In genomic region chr16:11914759-11915643, GRCh38 we compare ENCODE assay signal across 1 cellular context.
A peak's percentile ranks its signal among the peaks of the same experiment; 100 is the strongest.
TF ChIP-seq lines count a peak whose summit lies in the region.

No MANE protein-coding gene starts in this region.

TF ChIP-seq in HepG2, 621 proteins besides CTCF, POLR2A, EP300 and RAD21 (continued from another document and continues in another):
- TF ChIP-seq ZNF232 (CRISPR knock-in tag; IDR thresholded peaks at IDR 0.05; ENCODE audit: borderline replicate concordance) (no peak), ZBTB42 (CRISPR knock-in tag; IDR thresholded peaks at IDR 0.05) (peak; percentile 35; the same call in 1 of the 2 replicates), ATF5 (CRISPR knock-in tag; IDR thresholded peaks at IDR 0.05; ENCODE audit: low read depth) (peak; percentile 56; the same call in 1 of the 2 replicates), BHLHE40 (IDR thresholded peaks at IDR 0.05; ENCODE audit: low read length) (peak; percentile 43), ZC3H13 (CRISPR knock-in tag; IDR thresholded peaks at IDR 0.05) (no peak; the same call in none of the 2 replicates), THAP9 (CRISPR knock-in tag; IDR thresholded peaks at IDR 0.05; ENCODE audit: borderline replicate concordance) (no peak), MYC (CRISPR knock-in tag; IDR thresholded peaks at IDR 0.05; ENCODE audit: borderline replicate concordance) (peak; percentile 66), SUZ12 (IDR thresholded peaks at IDR 0.05; ENCODE audit: low read depth, low read length) (no peak), ZNF614 (CRISPR knock-in tag; IDR thresholded peaks at IDR 0.05; ENCODE audit: borderline replicate concordance) (0 out of 2 replicates have a peak, but pooled peaks have one; percentile 15), PATZ1 (CRISPR knock-in tag; IDR thresholded peaks at IDR 0.05) (peak; percentile 54; the same call in 1 of the 2 replicates), ZFYVE20 (CRISPR knock-in tag; IDR thresholded peaks at IDR 0.05; ENCODE audit: borderline replicate concordance, low read depth) (no peak; the same call in 1 of the 2 replicates), MED8 (CRISPR knock-in tag; IDR thresholded peaks at IDR 0.05; ENCODE audit: insufficient replicate concordance) (no peak), CBX5 (CRISPR knock-in tag; IDR thresholded peaks at IDR 0.05; ENCODE audit: borderline replicate concordance) (0 out of 2 replicates have a peak, but pooled peaks have one; percentile 9), ETV5 (CRISPR knock-in tag; IDR thresholded peaks at IDR 0.05; ENCODE audit: borderline replicate concordance) (0 out of 2 replicates have a peak, but pooled peaks have one; percentile 2), DMTF1 (CRISPR knock-in tag; IDR thresholded peaks at IDR 0.05) (no peak; the same call in 1 of the 2 replicates), ARNT2 (CRISPR knock-in tag; IDR thresholded peaks at IDR 0.05; ENCODE audit: low read depth) (peak; percentile 56), ZNF143 (CRISPR knock-in tag; IDR thresholded peaks at IDR 0.05) (peak; percentile 85), ZNF564 (CRISPR knock-in tag; IDR thresholded peaks at IDR 0.05) (0 out of 2 replicates have a peak, but pooled peaks have one; percentile 44), ZBTB14 (CRISPR knock-in tag; IDR thresholded peaks at IDR 0.05) (peak; percentile 7; the same call in 1 of the 2 replicates), GABPA (IDR thresholded peaks at IDR 0.05; ENCODE audit: low read depth, low read length) (peak; percentile 8), GABPA (CRISPR knock-in tag; IDR thresholded peaks at IDR 0.05; ENCODE audit: low read depth) (no peak), U2AF2 (IDR thresholded peaks at IDR 0.05; ENCODE audit: low read depth, low read length) (no peak), HCFC1 (IDR thresholded peaks at IDR 0.05; ENCODE audit: low read depth, low read length) (no peak), WIZ (CRISPR knock-in tag; IDR thresholded peaks at IDR 0.05) (peak; percentile 7; the same call in 1 of the 2 replicates), YEATS4 (CRISPR knock-in tag; IDR thresholded peaks at IDR 0.05; ENCODE audit: borderline replicate concordance) (0 out of 2 replicates have a peak, but pooled peaks have one; percentile 33), NCOR1 (IDR thresholded peaks at IDR 0.05; ENCODE audit: borderline replicate concordance, low read length) (no peak), MED13 (CRISPR knock-in tag; IDR thresholded peaks at IDR 0.05) (no peak), MEIS2 (CRISPR knock-in tag; IDR thresholded peaks at IDR 0.05) (peak; percentile 30; the same call in 1 of the 2 replicates), ZFP91 (CRISPR knock-in tag; IDR thresholded peaks at IDR 0.05; ENCODE audit: borderline replicate concordance) (no peak), SAP130 (CRISPR knock-in tag; IDR thresholded peaks at IDR 0.05; ENCODE audit: low read depth) (peak; percentile 49; the same call in 1 of the 2 replicates), PRDM4 (CRISPR knock-in tag; IDR thresholded peaks at IDR 0.05; ENCODE audit: borderline replicate concordance) (no peak; the same call in 1 of the 2 replicates), PHF8 (CRISPR knock-in tag; IDR thresholded peaks at IDR 0.05) (peak; percentile 24; the same call in 1 of the 2 replicates), THAP11 (CRISPR knock-in tag; IDR thresholded peaks at IDR 0.05) (peak; percentile 38; the same call in 1 of the 2 replicates), HOXA5 (CRISPR knock-in tag; IDR thresholded peaks at IDR 0.05) (0 out of 2 replicates have a peak, but pooled peaks have one; percentile 43), ZNF225 (CRISPR knock-in tag; IDR thresholded peaks at IDR 0.05) (peak; percentile 66), TFDP1 (CRISPR knock-in tag; IDR thresholded peaks at IDR 0.05; ENCODE audit: borderline replicate concordance) (peak; percentile 35; the same call in 1 of the 2 replicates), TGIF2 (CRISPR knock-in tag; IDR thresholded peaks at IDR 0.05) (peak; percentile 57; the same call in 1 of the 2 replicates), HHEX (CRISPR knock-in tag; IDR thresholded peaks at IDR 0.05) (0 out of 2 replicates have a peak, but pooled peaks have one; percentile 22), PAX8 (CRISPR knock-in tag; IDR thresholded peaks at IDR 0.05; ENCODE audit: borderline replicate concordance) (0 out of 2 replicates have a peak, but pooled peaks have one; percentile 14), ZNF446 (CRISPR knock-in tag; IDR thresholded peaks at IDR 0.05) (0 out of 2 replicates have a peak, but pooled peaks have one; percentile 79), HNF1B (CRISPR knock-in tag; IDR thresholded peaks at IDR 0.05) (no peak), ZNF589 (CRISPR knock-in tag; conservative IDR thresholded peaks at IDR 0.05) (no peak; the same call in 1 of the 2 replicates), DDIT3 (CRISPR knock-in tag; IDR thresholded peaks at IDR 0.05) (no peak), KDM5B (CRISPR knock-in tag; IDR thresholded peaks at IDR 0.05; ENCODE audit: borderline replicate concordance) (peak; percentile 22; the same call in 1 of the 2 replicates), ZNF891 (CRISPR knock-in tag; IDR thresholded peaks at IDR 0.05) (peak; percentile 12; the same call in 1 of the 2 replicates), ZNF652 (CRISPR knock-in tag; IDR thresholded peaks at IDR 0.05; ENCODE audit: borderline replicate concordance, low read depth) (no peak), MAFF (IDR thresholded peaks at IDR 0.05; ENCODE audit: low read depth, low read length) (no peak), ZFP37 (CRISPR knock-in tag; IDR thresholded peaks at IDR 0.05; ENCODE audit: borderline replicate concordance) (peak; percentile 24; the same call in 1 of the 2 replicates), NPAS2 (CRISPR knock-in tag; IDR thresholded peaks at IDR 0.05; ENCODE audit: borderline replicate concordance) (no peak)
